In genomic region chr15:40591310-40591845, GRCh38 we compare ENCODE assay signal across 20 cellular contexts. TPM values are rescaled to one million over a fixed set of nuclear protein-coding genes. Genes with fewer than 3 reads are reported as not detected.
DNase-seq lines count a peak whose midpoint lies in the region; ATAC-seq and TF ChIP-seq lines count a peak whose summit lies in the region.
"Had no signal": no experiment of that assay in that cellular context is flagged by ENCODE, and none has a peak within 500 bp of the region (broad histone marks: within the 10 kb centered on the region; RNA-seq: fewer than 3 reads in every experiment).

No MANE protein-coding gene starts in this region.

- H3K9me3 ChIP-seq in testis = no peaks in the 10 kb centered on the region
- H3K9me3 ChIP-seq: body of pancreas, thoracic aorta had no signal

- H3K27me3 ChIP-seq in testis = no peaks in the 10 kb centered on the region
- H3K27me3 ChIP-seq: body of pancreas had no signal

- H3K4me3 Mint-ChIP-seq in brain = peak overlapping the region in 4 of 5 experiments; percentile 7 to 53 (median 16)
- H3K4me3 Mint-ChIP-seq in neural crest cell = peak overlapping the region; percentile 79

- intact Hi-C loops in testis (cut with DNase I; ENCODE audit: low total_unique reads) = no loop called here

- peak overlapping the region in 2 of 5 experiments; percentile 30 to 73 for H3K27ac Mint-ChIP-seq in brain
- H3K27ac Mint-ChIP-seq in neural crest cell (ENCODE audit: unreplicated experiment) = no peak overlapping the region
- H3K27ac Mint-ChIP-seq: memory B cell had no signal

- TF ChIP-seq CTCF in brain (conservative IDR thresholded peaks at IDR 0.05) (no peak), neural crest cell (conservative IDR thresholded peaks at IDR 0.05) (no peak), testis (IDR thresholded peaks at IDR 0.05) (no peak)

- 43 to 61% methylated on average over 10 of the region's 10 CpGs for WGBS in testis, 2 donors

- H3K36me3 Mint-ChIP-seq in brain (no peaks in the 10 kb centered on the region), neural crest cell (ENCODE audit: low read depth) (peaks cover 4% of the 10 kb centered on the region)
- H3K36me3 Mint-ChIP-seq: memory B cell had no signal

- no peaks in the 10 kb centered on the region for H3K36me3 ChIP-seq in testis (ENCODE audit: low read depth, missing control alignments)
- H3K36me3 ChIP-seq: thoracic aorta had no signal

- no peak for TF ChIP-seq POLR2A in testis (IDR thresholded peaks at IDR 0.05)

- ATAC-seq in HG02798 (IDR thresholded peaks at IDR 0.05; ENCODE audit: poor library complexity, unreplicated experiment) = no peak
- ATAC-seq: body of pancreas, sciatic nerve had no signal

- H3K27me3 Mint-ChIP-seq in brain = peaks cover 14% of the 10 kb centered on the region
- H3K27me3 Mint-ChIP-seq in neural crest cell (ENCODE audit: low read depth) = peaks cover 18% of the 10 kb centered on the region

- H3K9me3 Mint-ChIP-seq in brain (peaks cover 0 to 4% (median 0%) of the 10 kb centered on the region in 5 experiments), neural crest cell (peaks cover 2% of the 10 kb centered on the region)
- H3K9me3 Mint-ChIP-seq: memory B cell had no signal

- H3K4me1 ChIP-seq in testis = peaks cover 4% of the 10 kb centered on the region

- DNase-seq in DMS53 (lab: John Stamatoyannopoulos, UW) (peak; percentile 49), HT-29 (ENCODE audit: low spot score) (peak; percentile 24), neural crest cell (ENCODE audit: low read depth, low spot score) (no peak), testis (no peak), NCI-H2171 treated with DMSO at 0.1 percent for 48 hours (lab: John Stamatoyannopoulos, UW) (no peak)
- DNase-seq: activated naive CD4-positive, alpha-beta T cell treated with anti-CD3 and anti-CD28 coated beads, Interleukin-2, amount 50 U/mL, for 16 hours; activated T-cell treated with anti-CD3 and anti-CD28 coated beads for 4 hours; body of pancreas; C1 segment of cervical spinal cord; DMS79 treated with DMSO at 0.1 percent for 48 hours; KBM-7; NCI-H1092; NCI-H345; nucleus accumbens; stimulated activated CD4-positive, alpha-beta T cell treated with anti-CD3 and anti-CD28 coated beads, Interleukin-4, amount 100 ng/mL, for 1 hour had no signal

- H3K4me3 ChIP-seq in testis = no peak overlapping the region
- H3K4me3 ChIP-seq: body of pancreas had no signal

- H3K4me1 Mint-ChIP-seq in brain (peaks cover 41% of the 10 kb centered on the region), neural crest cell (peaks cover 25% of the 10 kb centered on the region)

- no peak overlapping the region for H3K27ac ChIP-seq in testis
- H3K27ac ChIP-seq: body of pancreas, thoracic aorta had no signal

RNA-seq across cellular contexts. Expression of gene KNL1, which starts 2.7 kb away (rescaled TPM):
- 13.1 and 17.7 TPM in 2 replicates for total RNA-seq in HT-29 (2014; rRNA removed; shearing (Covaris generic))
- polyA plus RNA-seq in brain (ENCODE audit: insufficient read depth, low read depth, low replicate concordance) = 4.8 TPM
- 33.4 and 35.3 TPM in 2 replicates for total RNA-seq in neural crest cell
- 10 to 100 TPM; 50.9 to 66.0 TPM for total RNA-seq in testis
- 28.7 TPM for polyA plus RNA-seq in testis (ENCODE audit: insufficient read depth, low read depth, low replicate concordance)
- total RNA-seq: body of pancreas had no signal

RNA-seq across cellular contexts. Expression of gene RPUSD2, which starts 22.3 kb away (rescaled TPM):
- 26.7 and 38.7 TPM in 2 replicates for total RNA-seq in HT-29 (2014; rRNA removed; shearing (Covaris generic))
- 7.8 TPM for polyA plus RNA-seq in brain (ENCODE audit: insufficient read depth, low read depth, low replicate concordance)
- 16.0 and 16.9 TPM in 2 replicates for total RNA-seq in neural crest cell
- total RNA-seq in testis = 10 to 100 TPM; 12.3 to 14.9 TPM
- 9.0 TPM for polyA plus RNA-seq in testis (ENCODE audit: insufficient read depth, low read depth, low replicate concordance)

RNA-seq across cellular contexts. Expression of gene CCDC32, which starts 26.5 kb away (rescaled TPM):
- 19.6 and 21.7 TPM in 2 replicates for total RNA-seq in HT-29 (2014; rRNA removed; shearing (Covaris generic))
- polyA plus RNA-seq in brain (ENCODE audit: insufficient read depth, low read depth, low replicate concordance) (26.6 TPM), testis (ENCODE audit: insufficient read depth, low read depth, low replicate concordance) (18.3 TPM)
- total RNA-seq in neural crest cell (19.2 and 19.9 TPM in 2 replicates), testis (10 to 100 TPM; 13.9 to 19.4 TPM)

Comparison
In these comparisons a context has a peak if more than half of its experiments do, and no peak if none do; other contexts are left out.
1. DNase-seq: peak in DMS53 (single experiment) and HT-29 (single experiment); none in neural crest cell (single experiment), testis (single experiment) and NCI-H2171 treated with DMSO at 0.1 percent for 48 hours (single experiment).